In genomic region chr12:76543831-76544347, GRCh38 we compare ENCODE assay signal across 33 cellular contexts.
"Had no signal": no experiment of that assay in that cellular context is flagged by ENCODE, and none has a peak within 500 bp of the region (broad histone marks: within the 10 kb centered on the region; RNA-seq: fewer than 3 reads in every experiment).

No MANE protein-coding gene starts in this region.

- H3K9me3 Mint-ChIP-seq: activated CD4-positive, alpha-beta T cell treated with anti-CD3 and anti-CD28 coated beads, Interleukin-2, amount 10 ng/mL, durations not matched to agents 7 days and 5 days; activated naive CD4-positive, alpha-beta T cell treated with anti-CD3 and anti-CD28 coated beads, Interleukin-2, amount 50 U/mL, for 24 hours; activated naive CD8-positive, alpha-beta T cell treated with anti-CD3 and anti-CD28 coated beads, Interleukin-2, amount 10 ng/mL, durations not matched to agents 7 days and 5 days; activated T-cell treated with anti-CD3 and anti-CD28 coated beads, Interleukin-2, amount 50 U/mL, for 24 hours; activated T-helper 2 cell treated with anti-CD3 and anti-CD28 coated beads, Interferon-gamma antibody, Interleukin-2, Interleukin-4, amounts not matched to agents 10 μg/mL and 5 μg/mL and 100 μg/mL, durations not matched to agents 14 hours and 24 hours and 36 hours; T-helper 2 cell treated with Interferon-gamma antibody and Interleukin-4, amounts not matched to agents 5 μg/mL and 100 μg/mL, for 36 hours had no signal

- H3K27ac ChIP-seq: adrenal gland, brain microvascular endothelial cell, SJCRH30, SK-N-MC had no signal

- H3K9me3 ChIP-seq: adrenal gland, SJCRH30 had no signal

- ATAC-seq: activated CD4-positive, alpha-beta T cell treated with anti-CD3 and anti-CD28 coated beads for 36 hours; activated CD4-positive, CD25-positive, alpha-beta regulatory T cell treated with anti-CD3 and anti-CD28 coated beads, Interleukin-2, amount 50 U/mL, for 24 hours; activated CD8-positive, alpha-beta T cell treated with anti-CD3 and anti-CD28 coated beads, Interleukin-2, amount 10 ng/mL, durations not matched to agents 7 days and 5 days; Panc1 had no signal

- H3K4me3 ChIP-seq: adrenal gland, SJCRH30, SK-N-MC had no signal

- DNase-seq: activated CD4-positive, alpha-beta T cell treated with anti-CD3 and anti-CD28 coated beads for 36 hours; activated CD4-positive, alpha-beta T cell treated with anti-CD3 and anti-CD28 coated beads, Interleukin-2, amount 10 ng/mL, durations not matched to agents 7 days and 5 days; activated CD4-positive, alpha-beta T cell treated with anti-CD3 and anti-CD28 coated beads, Interleukin-2, amount 50 U/mL, for 48 hours; activated CD8-positive, alpha-beta T cell treated with anti-CD3 and anti-CD28 coated beads, Interleukin-2, amount 10 ng/mL, durations not matched to agents 7 days and 5 days; activated gamma-delta T cell; activated naive CD4-positive, alpha-beta T cell treated with Interleukin-2 at 50 U/mL for 16 hours; activated naive CD8-positive, alpha-beta T cell treated with anti-CD3 and anti-CD28 coated beads, Interleukin-2, amount 10 ng/mL, durations not matched to agents 7 days and 5 days; activated T-cell treated with anti-CD3 and anti-CD28 coated beads, Interleukin-2, amount 50 U/mL, for 24 hours; adrenal gland; brain microvascular endothelial cell; central memory CD4-positive, alpha-beta T cell; MM.1S; MV-4-11; NCI-H1092 treated with DMSO at 0.1 percent for 48 hours; NCI-H1417; NCI-H146; NCI-H187; NCI-H2081; NCI-H2227 treated with DMSO at 0.1 percent for 48 hours; NCI-H446; NCI-H510A treated with DMSO at 0.1 percent for 48 hours; NCI-H69; NCI-H82; SHP77; SJCRH30 had no signal

- FAIRE-seq: colon, TTC549 had no signal

- H3K27me3 Mint-ChIP-seq: activated CD4-positive, alpha-beta T cell treated with anti-CD3 and anti-CD28 coated beads for 36 hours; activated CD4-positive, alpha-beta T cell treated with anti-CD3 and anti-CD28 coated beads, Interleukin-2, amount 10 ng/mL, durations not matched to agents 7 days and 5 days; activated naive CD4-positive, alpha-beta T cell treated with anti-CD3 and anti-CD28 coated beads, Interleukin-2, amount 50 U/mL, for 24 hours; activated naive CD8-positive, alpha-beta T cell treated with anti-CD3 and anti-CD28 coated beads, Interleukin-2, amount 10 ng/mL, durations not matched to agents 7 days and 5 days; activated T-cell treated with anti-CD3 and anti-CD28 coated beads, Interleukin-2, amount 50 U/mL, for 24 hours had no signal

- H3K27me3 ChIP-seq: adrenal gland, brain microvascular endothelial cell, SJCRH30 had no signal

- H3K36me3 ChIP-seq: adrenal gland, brain microvascular endothelial cell, SJCRH30 had no signal

- H3K27ac Mint-ChIP-seq: activated CD4-positive, alpha-beta T cell treated with anti-CD3 and anti-CD28 coated beads for 36 hours; activated CD4-positive, alpha-beta T cell treated with anti-CD3 and anti-CD28 coated beads, Interleukin-2, amount 10 ng/mL, durations not matched to agents 7 days and 5 days; activated CD8-positive, alpha-beta T cell treated with anti-CD3 and anti-CD28 coated beads, Interleukin-2, amount 10 ng/mL, durations not matched to agents 7 days and 5 days; activated naive CD4-positive, alpha-beta T cell treated with anti-CD3 and anti-CD28 coated beads, Interleukin-2, amount 50 U/mL, for 24 hours; activated naive CD8-positive, alpha-beta T cell treated with anti-CD3 and anti-CD28 coated beads, Interleukin-2, amount 10 ng/mL, durations not matched to agents 7 days and 5 days; activated T-cell treated with anti-CD3 and anti-CD28 coated beads, Interleukin-2, amount 50 U/mL, for 24 hours; activated T-helper 2 cell treated with anti-CD3 and anti-CD28 coated beads, Interferon-gamma antibody, Interleukin-2, Interleukin-4, amounts not matched to agents 10 μg/mL and 5 μg/mL and 100 μg/mL, durations not matched to agents 14 hours and 24 hours and 36 hours; T-helper 2 cell treated with Interferon-gamma antibody and Interleukin-4, amounts not matched to agents 5 μg/mL and 100 μg/mL, for 36 hours had no signal

- H3K4me3 Mint-ChIP-seq: activated CD4-positive, alpha-beta T cell treated with anti-CD3 and anti-CD28 coated beads for 36 hours; activated CD4-positive, alpha-beta T cell treated with anti-CD3 and anti-CD28 coated beads, Interleukin-2, amount 10 ng/mL, durations not matched to agents 7 days and 5 days; activated CD8-positive, alpha-beta T cell treated with anti-CD3 and anti-CD28 coated beads, Interleukin-2, amount 10 ng/mL, durations not matched to agents 7 days and 5 days; activated naive CD4-positive, alpha-beta T cell treated with anti-CD3 and anti-CD28 coated beads, Interleukin-2, amount 50 U/mL, for 24 hours; activated naive CD8-positive, alpha-beta T cell treated with anti-CD3 and anti-CD28 coated beads, Interleukin-2, amount 10 ng/mL, durations not matched to agents 7 days and 5 days; activated T-cell treated with anti-CD3 and anti-CD28 coated beads, Interleukin-2, amount 50 U/mL, for 24 hours; T-helper 2 cell treated with Interferon-gamma antibody and Interleukin-4, amounts not matched to agents 5 μg/mL and 100 μg/mL, for 36 hours had no signal
